ENCODE assay signal across 1 cellular context in the genomic region with DNA sequence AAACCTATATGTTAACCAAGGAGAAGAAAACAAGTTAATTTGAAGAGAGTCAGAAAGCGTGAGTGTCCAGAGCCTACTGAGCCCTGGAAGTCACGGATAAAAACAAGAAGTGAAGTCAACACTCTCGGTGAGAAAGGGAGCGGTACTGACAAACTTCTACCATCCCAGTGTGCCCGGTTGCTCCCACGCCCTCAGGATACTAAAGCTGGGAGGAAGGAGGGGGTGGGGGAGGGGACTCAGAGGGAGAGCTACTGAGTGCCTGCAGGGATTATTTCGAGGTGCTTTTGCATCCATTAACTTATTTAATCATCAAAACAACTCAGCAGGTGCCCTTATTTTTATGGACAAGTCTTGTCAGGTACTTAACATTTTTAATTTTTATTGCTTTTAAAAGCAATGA.
TF ChIP-seq lines count a peak whose summit lies in the region.

No MANE protein-coding gene starts in this region.

TF ChIP-seq in HEK293, 187 proteins besides CTCF, POLR2A, EP300 and RAD21 (continued from another document):
- TF ChIP-seq ZNF585B (tag by site-specific recombination; IDR thresholded peaks at IDR 0.05) = no peak
TF ChIP-seq in HEK293: peak in this region for 2.
